8 cellular contexts compared by ENCODE assay signal in genomic region chr2:196268538-196269338, GRCh38.
A peak's percentile ranks its signal among the peaks of the same experiment; 100 is the strongest.
DNase-seq lines count a peak whose midpoint lies in the region; ATAC-seq, FAIRE-seq and TF ChIP-seq lines count a peak whose summit lies in the region.
"Had no signal": no experiment of that assay in that cellular context is flagged by ENCODE, and none has a peak within 500 bp of the region (broad histone marks: within the 10 kb centered on the region; RNA-seq: fewer than 3 reads in every experiment).

No MANE protein-coding gene starts in this region.

- 38% methylated on average over 8 of the region's 8 CpGs for WGBS in prostate gland

- no peak overlapping the region for H3K9ac ChIP-seq in colonic mucosa (ENCODE audit: low read depth in 2 of 2, low read length in 2 of 2)

- no peaks in the 10 kb centered on the region for H3K9me3 ChIP-seq in colonic mucosa
- H3K9me3 ChIP-seq in prostate gland: no peaks in the 10 kb centered on the region

- FAIRE-seq in RCC 7860 (lab: Jason Lieb, UNC): no peak

- H3K4me3 ChIP-seq in NB4 (ENCODE audit: low read depth, low read length) (peak overlapping the region; percentile 11), colonic mucosa (no peak overlapping the region), prostate gland (no peak overlapping the region)

- H3K27ac ChIP-seq in colonic mucosa: peak overlapping the region; percentile 35
- peak overlapping the region; percentile 49 to 64 for H3K27ac ChIP-seq in prostate gland

- H3K36me3 ChIP-seq in colonic mucosa (no peaks in the 10 kb centered on the region), prostate gland (no peaks in the 10 kb centered on the region)

- H3K27me3 ChIP-seq in colonic mucosa: no peaks in the 10 kb centered on the region
- no peaks in the 10 kb centered on the region for H3K27me3 ChIP-seq in prostate gland (replicated peaks; ENCODE audit: insufficient read depth)

- TF ChIP-seq CTCF in NB4 (IDR thresholded peaks at IDR 0.05; ENCODE audit: low read depth, low read length): no peak
- TF ChIP-seq CTCF in colonic mucosa (IDR thresholded peaks at IDR 0.05): no peak
- TF ChIP-seq CTCF in prostate gland (IDR thresholded peaks at IDR 0.05): no peak

- ATAC-seq in GM21576 (IDR thresholded peaks at IDR 0.05; ENCODE audit: unreplicated experiment): peak; percentile 54
- ATAC-seq: Panc1 had no signal

- peak; percentile 78 for DNase-seq in NB4 (ENCODE audit: low read depth)
- DNase-seq in colonic mucosa: peak; percentile 35
- DNase-seq in prostate gland (ENCODE audit: low spot score): no peak
- no peak for DNase-seq in NCI-H1105 treated with DMSO at 0.1 percent for 48 hours (lab: John Stamatoyannopoulos, UW)
- no peak for DNase-seq in RCC 7860 (ENCODE audit: low spot score)
- DNase-seq in effector CD4-positive, alpha-beta T cell: no peak

- H3K4me1 ChIP-seq in colonic mucosa (no peaks in the 10 kb centered on the region), prostate gland (replicated peaks) (peaks cover 8% of the 10 kb centered on the region)

- intact Hi-C loops in colonic mucosa (cut with DNase I) (no loop called here), prostate gland (cut with DNase I) (loop anchor here (2.0 kb wide), 1 partner anchor 98 kb away; the partner anchor contains the start of gene STK17B)

- TF ChIP-seq POLR2A in NB4 (IDR thresholded peaks at IDR 0.05; ENCODE audit: extremely low read depth, insufficient read length) (no peak), prostate gland (IDR thresholded peaks at IDR 0.05) (no peak)

Comparison
In these comparisons a context has a peak if more than half of its experiments do, and no peak if none do; other contexts are left out.
1. DNase-seq: peak in NB4 (single experiment) and colonic mucosa (single experiment); none in prostate gland (single experiment), NCI-H1105 treated with DMSO at 0.1 percent for 48 hours (single experiment), RCC 7860 (single experiment) and effector CD4-positive, alpha-beta T cell (single experiment).